Comparison of ENCODE assay signal across 8 cellular contexts in the genomic region with DNA sequence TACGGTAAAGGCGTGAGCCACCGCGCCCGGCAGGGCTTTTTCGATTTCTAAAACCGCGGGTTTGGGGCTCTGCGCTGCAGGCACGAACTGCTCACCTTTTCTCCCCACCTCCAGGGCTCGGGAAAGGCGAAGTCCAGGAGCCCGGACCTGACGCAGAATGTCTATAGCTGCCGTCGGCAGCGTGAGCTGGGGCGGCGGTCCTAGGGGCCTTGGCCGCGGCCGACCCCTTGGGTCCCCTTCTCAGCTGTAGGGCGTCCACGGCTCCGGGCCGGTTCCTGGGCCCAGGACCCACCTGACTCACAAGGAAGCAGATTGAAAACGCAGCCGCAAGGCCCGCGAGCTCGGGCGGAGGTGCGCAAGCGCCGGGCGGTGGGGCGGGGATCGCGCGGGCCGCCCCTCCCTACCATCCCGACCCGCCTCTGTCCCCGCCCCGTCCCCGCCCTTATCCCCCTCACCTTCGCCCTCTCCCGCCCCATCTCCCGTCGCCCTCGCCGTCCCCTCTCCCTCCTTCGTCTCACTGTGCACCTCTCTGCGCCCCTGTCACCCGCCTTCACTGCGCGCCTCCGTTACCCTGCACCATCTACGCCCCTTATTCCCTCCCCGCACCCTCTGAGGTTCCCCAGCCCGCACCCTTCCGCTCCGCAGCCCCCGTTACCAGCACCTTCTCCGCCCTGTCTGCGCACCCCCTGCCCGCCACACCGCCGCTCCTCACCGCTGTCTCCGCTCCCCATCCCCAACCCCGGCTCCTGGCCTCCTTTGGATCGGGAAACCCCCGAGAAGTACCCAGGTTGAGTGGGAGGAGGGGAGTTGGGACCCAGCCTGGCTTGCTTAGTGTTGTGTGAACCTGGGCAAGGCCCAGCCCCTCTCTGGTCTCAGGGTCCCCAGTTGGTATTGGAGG. TPM values are rescaled to one million over a fixed set of nuclear protein-coding genes. Genes with fewer than 3 reads are reported as not detected.
DNase-seq lines count a peak whose midpoint lies in the region; TF ChIP-seq lines count a peak whose summit lies in the region.

A gene with protein sequence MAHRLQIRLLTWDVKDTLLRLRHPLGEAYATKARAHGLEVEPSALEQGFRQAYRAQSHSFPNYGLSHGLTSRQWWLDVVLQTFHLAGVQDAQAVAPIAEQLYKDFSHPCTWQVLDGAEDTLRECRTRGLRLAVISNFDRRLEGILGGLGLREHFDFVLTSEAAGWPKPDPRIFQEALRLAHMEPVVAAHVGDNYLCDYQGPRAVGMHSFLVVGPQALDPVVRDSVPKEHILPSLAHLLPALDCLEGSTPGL (minus strand): TSS at position 353 of the 898 bp plus-strand sequence. CDS start 2,632 bp downstream, outside the sequence.

- DNase-seq in GM10248 (ENCODE audit: extremely low spot score) (peak; percentile 94), HFF-Myc (ENCODE audit: extremely low read depth, low read depth) (peak; percentile 12), NCI-H1048 (lab: John Stamatoyannopoulos, UW) (peak; percentile 52), amniotic epithelial cell (ENCODE audit: low read depth) (peak; percentile 72), left ventricle myocardium inferior (peak; percentile 51), prostate gland (ENCODE audit: low spot score) (peak; percentile 88), ureter (ENCODE audit: low spot score) (peak; percentile 89)

- TF ChIP-seq CTCF in GM10248 (IDR thresholded peaks at IDR 0.05; ENCODE audit: control extremely low read depth, extremely low read depth, low read depth, missing control alignments): no peak
- TF ChIP-seq CTCF in HFF-Myc (IDR thresholded peaks at IDR 0.05; ENCODE audit: low read depth, low read length, missing control alignments): no peak
- TF ChIP-seq CTCF in left ventricle myocardium inferior (IDR thresholded peaks at IDR 0.05; ENCODE audit: borderline replicate concordance): no peak
- TF ChIP-seq CTCF in prostate gland (IDR thresholded peaks at IDR 0.05): peak in 2 of 4 experiments; percentile 9 to 25

- CTCF ChIA-PET in GM10248 (lab: Yijun Ruan, JAX): interaction anchor here (1.8 kb wide), 1 partner anchor 31 kb away, joined by 5 read pairs; no protein-coding TSS in a partner anchor

- H3K9me3 ChIP-seq in left ventricle myocardium inferior (replicated peaks) (no peaks in the 10 kb centered on the region), prostate gland (no peaks in the 10 kb centered on the region)

- peak; percentile 85 for TF ChIP-seq POLR2A in prostate gland (IDR thresholded peaks at IDR 0.05)

- H3K36me3 ChIP-seq in left ventricle myocardium inferior (peaks cover 21% of the 10 kb centered on the region), prostate gland (peaks cover 0 to 8% of the 10 kb centered on the region in 2 donors)

- 1% methylated on average over 57 of the region's 74 CpGs for WGBS in prostate gland

- intact Hi-C loops in T-helper 1 cell treated with Interleukin-12 subunit alpha and Interleukin-12 subunit beta and Interleukin-4 antibody, amounts not matched to agents 30 ng/mL and 1 ng/mL, for 36 hours (cut with micrococcal nuclease): loop anchor here (1.0 kb wide), 8 partner anchors 24 to 156 kb away; partner anchors contain the start of genes ALAD, C9orf43, CDC26 and FKBP15
- intact Hi-C loops in left ventricle myocardium inferior (cut with micrococcal nuclease): no loop called here
- intact Hi-C loops in prostate gland (cut with DNase I): no loop called here

- H3K4me1 ChIP-seq in left ventricle myocardium inferior (peaks cover 15% of the 10 kb centered on the region), prostate gland (replicated peaks) (no peaks in the 10 kb centered on the region)

- H3K4me3 ChIP-seq in HFF-Myc (replicated peaks; ENCODE audit: low read depth, low read length) (peak within 1 kb of the TSS; percentile 70), left ventricle myocardium inferior (peak within 1 kb of the TSS; percentile 76), prostate gland (peak within 1 kb of the TSS; percentile 55 to 89)

- POLR2A ChIA-PET in GM10248 (lab: Yijun Ruan, JAX): interaction anchor here (0.5 to 0.7 kb wide), 2 partner anchors 14 to 32 kb away, joined by 3 to 11 read pairs; no protein-coding TSS in a partner anchor

- H3K27ac ChIP-seq in left ventricle myocardium inferior (replicated peaks) (peak within 1 kb of the TSS; percentile 70), prostate gland (peak within 1 kb of the TSS; percentile 73 to 84)

- H3K27me3 ChIP-seq in left ventricle myocardium inferior (ENCODE audit: low read depth): peaks cover 9% of the 10 kb centered on the region
- no peaks in the 10 kb centered on the region for H3K27me3 ChIP-seq in prostate gland (replicated peaks; ENCODE audit: insufficient read depth)

RNA-seq across cellular contexts. Expression of the gene that starts here (rescaled TPM):
- total RNA-seq in T-helper 1 cell treated with Interleukin-12 subunit alpha and Interleukin-12 subunit beta and Interleukin-4 antibody, amounts not matched to agents 30 ng/mL and 1 ng/mL, for 36 hours: 21.0 and 22.3 TPM in 2 replicates
- total RNA-seq in left ventricle myocardium inferior (8.9 TPM), prostate gland (10 to 100 TPM; 52.2 to 72.1 TPM), ureter (39.2 TPM)

Comparison
In these comparisons a context has a peak if more than half of its experiments do, and no peak if none do; other contexts are left out.
1. Peak in every context shown above with its lines: DNase-seq, H3K4me3 ChIP-seq and H3K27ac ChIP-seq.
2. DNase-seq: peak in every context shown above with its lines; median percentile 94 in GM10248; 89 in ureter; 88 in prostate gland; 72 in amniotic epithelial cell; 52 in NCI-H1048; 51 in left ventricle myocardium inferior; 12 in HFF-Myc.